Comparison of ENCODE assay signal across 29 cellular contexts in genomic region chr6:134651519-134651918, GRCh38.
"Had no signal": no experiment of that assay in that cellular context is flagged by ENCODE, and none has a peak within 500 bp of the region (broad histone marks: within the 10 kb centered on the region; RNA-seq: fewer than 3 reads in every experiment).

No MANE protein-coding gene starts in this region.

- H3K27ac ChIP-seq: ascending aorta, breast epithelium, cardiac muscle cell, coronary artery, esophagus muscularis mucosa, foreskin keratinocyte, gastrocnemius medialis, heart left ventricle had no signal

- H3K4me3 ChIP-seq: ascending aorta, breast epithelium, cardiac muscle cell, coronary artery, dorsolateral prefrontal cortex, esophagus muscularis mucosa, gastrocnemius medialis, heart left ventricle had no signal

- H3K9me3 ChIP-seq: ascending aorta, breast epithelium, esophagus muscularis mucosa, gastrocnemius medialis, heart left ventricle had no signal

- ATAC-seq: activated CD4-positive, alpha-beta T cell treated with anti-CD3 and anti-CD28 coated beads for 36 hours; activated CD8-positive, alpha-beta memory T cell treated with anti-CD3 and anti-CD28 coated beads, Interleukin-2, amount 10 ng/mL, durations not matched to agents 7 days and 5 days; activated CD8-positive, alpha-beta T cell treated with anti-CD3 and anti-CD28 coated beads, Interleukin-2, amount 10 ng/mL, durations not matched to agents 7 days and 5 days; activated naive CD4-positive, alpha-beta T cell treated with anti-CD3 and anti-CD28 coated beads, Interleukin-2, amount 50 U/mL, for 72 hours; foreskin keratinocyte; gastrocnemius medialis; heart left ventricle; T-helper 17 cell had no signal

- H3K36me3 ChIP-seq: ascending aorta, breast epithelium, cardiac muscle cell, esophagus muscularis mucosa, gastrocnemius medialis, heart left ventricle had no signal

- DNase-seq: activated CD4-positive, alpha-beta memory T cell treated with anti-CD3 and anti-CD28 coated beads for 36 hours; activated CD4-positive, alpha-beta T cell treated with anti-CD3 and anti-CD28 coated beads for 36 hours; activated CD4-positive, alpha-beta T cell treated with anti-CD3 and anti-CD28 coated beads, Interleukin-2, amount 10 ng/mL, durations not matched to agents 24 days and 14 days; activated CD4-positive, CD25-positive, alpha-beta regulatory T cell; activated CD4-positive, CD25-positive, alpha-beta regulatory T cell treated with anti-CD3 and anti-CD28 coated beads, Interleukin-2, amount 50 U/mL, for 72 hours; activated CD8-positive, alpha-beta memory T cell treated with anti-CD3 and anti-CD28 coated beads, Interleukin-2, amount 10 ng/mL, durations not matched to agents 7 days and 5 days; activated CD8-positive, alpha-beta memory T cell treated with anti-CD3 and anti-CD28 coated beads, Interleukin-2, amount 50 U/mL, for 4 hours; activated CD8-positive, alpha-beta T cell treated with anti-CD3 and anti-CD28 coated beads, Interleukin-2, amount 10 ng/mL, durations not matched to agents 7 days and 5 days; activated effector memory CD4-positive, alpha-beta T cell treated with anti-CD3 and anti-CD28 coated beads, Interleukin-2, amount 50 U/mL, for 16 hours; activated naive CD4-positive, alpha-beta T cell treated with anti-CD3 and anti-CD28 coated beads, Interleukin-2, amount 10 ng/mL, durations not matched to agents 7 days and 5 days; activated naive CD8-positive, alpha-beta T cell treated with anti-CD3 and anti-CD28 coated beads, Interleukin-2, amount 10 ng/mL, durations not matched to agents 7 days and 5 days; activated T-cell treated with anti-CD3 and anti-CD28 coated beads, Interleukin-2, amount 50 U/mL, for 1 hour; activated T-cell treated with anti-CD3 and anti-CD28 coated beads, Interleukin-2, amount 50 U/mL, for 48 hours; central memory CD4-positive, alpha-beta T cell; cerebellar nuclear complex; dorsolateral prefrontal cortex; effector memory CD4-positive, alpha-beta T cell; endodermal cell; foreskin keratinocyte; gastrocnemius medialis; glutamatergic neuron; heart left ventricle; T-helper 17 cell had no signal

- H3K27me3 ChIP-seq: ascending aorta, breast epithelium, cardiac muscle cell, dorsolateral prefrontal cortex, esophagus muscularis mucosa, foreskin keratinocyte, gastrocnemius medialis, heart left ventricle had no signal

- H3K4me1 ChIP-seq: ascending aorta, breast epithelium, esophagus muscularis mucosa, gastrocnemius medialis had no signal
